ENCODE assay signal across 1 cellular context in genomic region chr1:1013105-1013921, GRCh38.
A peak's percentile ranks its signal among the peaks of the same experiment; 100 is the strongest.
TF ChIP-seq lines count a peak whose summit lies in the region.

Gene ISG15 (plus strand): TSS chr1:1013497. CDS start chr1:1013574, 77 bp downstream.

TF ChIP-seq in HepG2, 621 proteins besides CTCF, POLR2A, EP300 and RAD21 (continued from another document and continues in another):
- no peak for TF ChIP-seq FOXP1 (IDR thresholded peaks at IDR 0.05)
- no peak for TF ChIP-seq FOXP1 (CRISPR knock-in tag; IDR thresholded peaks at IDR 0.05)
- no peak for TF ChIP-seq CREB3 (CRISPR knock-in tag; IDR thresholded peaks at IDR 0.05)
- TF ChIP-seq DPF2 (CRISPR knock-in tag; IDR thresholded peaks at IDR 0.05; ENCODE audit: borderline replicate concordance, low read depth) = no peak
- peak; percentile 96 for TF ChIP-seq SAP130 (CRISPR knock-in tag; IDR thresholded peaks at IDR 0.05; ENCODE audit: low read depth)
- no peak for TF ChIP-seq DDIT3 (CRISPR knock-in tag; IDR thresholded peaks at IDR 0.05)
- TF ChIP-seq ZNF276 (CRISPR knock-in tag; IDR thresholded peaks at IDR 0.05; ENCODE audit: low read depth) = no peak; the same call in 1 of the 2 replicates
- TF ChIP-seq FOXA3 (CRISPR knock-in tag; IDR thresholded peaks at IDR 0.05) = peak; percentile 32; the same call in 1 of the 2 replicates
- no peak for TF ChIP-seq ZNF557 (CRISPR knock-in tag; IDR thresholded peaks at IDR 0.05)
- TF ChIP-seq CENPBD1 (CRISPR knock-in tag; IDR thresholded peaks at IDR 0.05; ENCODE audit: borderline replicate concordance, low read depth) = no peak
- TF ChIP-seq SYNCRIP (IDR thresholded peaks at IDR 0.05; ENCODE audit: insufficient read depth, low read depth, low read length) = no peak
- peak; percentile 39; the same call in 1 of the 2 replicates for TF ChIP-seq THRA (CRISPR knock-in tag; IDR thresholded peaks at IDR 0.05; ENCODE audit: borderline replicate concordance)
- no peak for TF ChIP-seq USF2 (IDR thresholded peaks at IDR 0.05; ENCODE audit: low read depth, low read length)
- TF ChIP-seq USF2 (CRISPR knock-in tag; IDR thresholded peaks at IDR 0.05; ENCODE audit: borderline replicate concordance) = peak; percentile 54; the same call in 1 of the 2 replicates
- peak; percentile 66 for TF ChIP-seq ATF1 (CRISPR knock-in tag; IDR thresholded peaks at IDR 0.05)
- TF ChIP-seq TFAP4 (IDR thresholded peaks at IDR 0.05; ENCODE audit: borderline replicate concordance, low read depth) = no peak
- no peak for TF ChIP-seq ZSCAN30 (CRISPR knock-in tag; IDR thresholded peaks at IDR 0.05)
- TF ChIP-seq ZSCAN20 (CRISPR knock-in tag; IDR thresholded peaks at IDR 0.05; ENCODE audit: borderline replicate concordance) = no peak
- TF ChIP-seq THAP7 (CRISPR knock-in tag; IDR thresholded peaks at IDR 0.05) = peak; percentile 76; the same call in 1 of the 2 replicates
- TF ChIP-seq SP5 (CRISPR knock-in tag; IDR thresholded peaks at IDR 0.05; ENCODE audit: borderline replicate concordance, low read depth) = peak; percentile 56
- no peak for TF ChIP-seq GFI1 (CRISPR knock-in tag; IDR thresholded peaks at IDR 0.05; ENCODE audit: borderline replicate concordance)
- peak; percentile 86 for TF ChIP-seq KDM5B (CRISPR knock-in tag; IDR thresholded peaks at IDR 0.05; ENCODE audit: borderline replicate concordance)
- no peak for TF ChIP-seq ZNF75D (CRISPR knock-in tag; IDR thresholded peaks at IDR 0.05; ENCODE audit: borderline replicate concordance)
- TF ChIP-seq SATB2 (CRISPR knock-in tag; IDR thresholded peaks at IDR 0.05) = no peak
- no peak for TF ChIP-seq ONECUT2 (CRISPR knock-in tag; IDR thresholded peaks at IDR 0.05)
- TF ChIP-seq ZBTB3 (CRISPR knock-in tag; IDR thresholded peaks at IDR 0.05; ENCODE audit: borderline replicate concordance, low read depth) = no peak
- TF ChIP-seq HMGA1 (CRISPR knock-in tag; conservative IDR thresholded peaks at IDR 0.05) = no peak
- TF ChIP-seq MEIS2 (CRISPR knock-in tag; IDR thresholded peaks at IDR 0.05) = no peak
- no peak for TF ChIP-seq RBAK (CRISPR knock-in tag; IDR thresholded peaks at IDR 0.05)
- TF ChIP-seq SNRNP70 (IDR thresholded peaks at IDR 0.05; ENCODE audit: low read depth, low read length) = no peak
- no peak for TF ChIP-seq NONO (IDR thresholded peaks at IDR 0.05)
- no peak for TF ChIP-seq NONO (CRISPR knock-in tag; conservative IDR thresholded peaks at IDR 0.05)
- TF ChIP-seq PAX8 (CRISPR knock-in tag; IDR thresholded peaks at IDR 0.05; ENCODE audit: borderline replicate concordance) = no peak
- TF ChIP-seq ZNF703 (CRISPR knock-in tag; IDR thresholded peaks at IDR 0.05; ENCODE audit: borderline replicate concordance) = no peak
- TF ChIP-seq EEA1 (CRISPR knock-in tag; IDR thresholded peaks at IDR 0.05; ENCODE audit: borderline replicate concordance) = no peak
- no peak for TF ChIP-seq ZNF678 (CRISPR knock-in tag; IDR thresholded peaks at IDR 0.05)
- peak; percentile 27 for TF ChIP-seq IKZF4 (CRISPR knock-in tag; IDR thresholded peaks at IDR 0.05; ENCODE audit: borderline replicate concordance, low read depth, not compliant biosample characterization)
- peak; percentile 49; the same call in 1 of the 2 replicates for TF ChIP-seq GATAD2A (CRISPR knock-in tag; IDR thresholded peaks at IDR 0.05)
- TF ChIP-seq ZNF558 (CRISPR knock-in tag; IDR thresholded peaks at IDR 0.05; ENCODE audit: borderline replicate concordance) = no peak
- no peak for TF ChIP-seq ZNF451 (CRISPR knock-in tag; IDR thresholded peaks at IDR 0.05)
- TF ChIP-seq SNAPC4 (CRISPR knock-in tag; IDR thresholded peaks at IDR 0.05) = peak; percentile 62; the same call in 1 of the 2 replicates
- TF ChIP-seq POGZ (CRISPR knock-in tag; IDR thresholded peaks at IDR 0.05) = no peak
- TF ChIP-seq ZNF431 (CRISPR knock-in tag; IDR thresholded peaks at IDR 0.05; ENCODE audit: borderline replicate concordance, low read depth) = no peak
- no peak for TF ChIP-seq SOX6 (IDR thresholded peaks at IDR 0.05)
- TF ChIP-seq SOX6 (CRISPR knock-in tag; IDR thresholded peaks at IDR 0.05) = 0 out of 2 replicates have a peak, but pooled peaks have one; percentile 22
- no peak for TF ChIP-seq TSC22D2 (CRISPR knock-in tag; IDR thresholded peaks at IDR 0.05; ENCODE audit: borderline replicate concordance)
- TF ChIP-seq ZNF367 (CRISPR knock-in tag; IDR thresholded peaks at IDR 0.05; ENCODE audit: borderline replicate concordance) = no peak
- TF ChIP-seq ZBTB20 (CRISPR knock-in tag; IDR thresholded peaks at IDR 0.05; ENCODE audit: borderline replicate concordance, low read depth) = no peak; the same call in 1 of the 2 replicates
- no peak for TF ChIP-seq ZNF709 (CRISPR knock-in tag; IDR thresholded peaks at IDR 0.05)
- no peak for TF ChIP-seq PHF20 (CRISPR knock-in tag; IDR thresholded peaks at IDR 0.05)
- TF ChIP-seq STAT5B (CRISPR knock-in tag; IDR thresholded peaks at IDR 0.05) = no peak
- TF ChIP-seq SAFB2 (CRISPR knock-in tag; IDR thresholded peaks at IDR 0.05; ENCODE audit: borderline replicate concordance, low read depth) = no peak
- peak; percentile 70 for TF ChIP-seq ZNF574 (CRISPR knock-in tag; IDR thresholded peaks at IDR 0.05)
